In genomic region chr5:119318256-119318914, GRCh38 we compare ENCODE assay signal across 10 cellular contexts. TPM values are rescaled to one million over a fixed set of nuclear protein-coding genes. Genes with fewer than 3 reads are reported as not detected.
A peak's percentile ranks its signal among the peaks of the same experiment; 100 is the strongest.
DNase-seq lines count a peak whose midpoint lies in the region; ATAC-seq and FAIRE-seq lines count a peak whose summit lies in the region.
"Had no signal": no experiment of that assay in that cellular context is flagged by ENCODE, and none has a peak within 500 bp of the region (broad histone marks: within the 10 kb centered on the region; RNA-seq: fewer than 3 reads in every experiment).

No MANE protein-coding gene starts in this region.

- H3K4me1 ChIP-seq in small intestine (ENCODE audit: control insufficient read depth in 2 of 2, insufficient read depth in 1 of 2, low read depth in 1 of 2, low read length in 1 of 2), result peaks cover 0 to 8% of the 10 kb centered on the region in 2 donors

- H3K27me3 ChIP-seq in small intestine (ENCODE audit: control insufficient read depth in 2 of 2, insufficient read depth in 2 of 2, low read length in 2 of 2), result no peaks in the 10 kb centered on the region
- H3K27me3 ChIP-seq: ovary had no signal

- no peaks in the 10 kb centered on the region for H3K36me3 ChIP-seq in small intestine (ENCODE audit: control insufficient read depth in 2 of 2, insufficient read depth in 2 of 2, low read length in 2 of 2)
- H3K36me3 ChIP-seq: ovary had no signal

- H3K9me3 ChIP-seq in small intestine (ENCODE audit: control insufficient read depth, low read depth), result no peaks in the 10 kb centered on the region
- H3K9me3 ChIP-seq: ovary had no signal

- FAIRE-seq in GM18507 (lab: Jason Lieb, UNC) (peak; percentile 80), RCC 7860 (lab: Jason Lieb, UNC) (no peak), small intestine (lab: Jason Lieb, UNC) (no peak), HTR-8/SVneo (lab: Jason Lieb, UNC) (no peak)

- DNase-seq in GM18507 (ENCODE audit: extremely low spot score, insufficient read length, low read depth), result no peak
- peak; percentile 43 for DNase-seq in RCC 7860 (ENCODE audit: low spot score)
- peak; percentile 20 for DNase-seq in islet precursor cell
- no peak for DNase-seq in NCI-H345 (lab: John Stamatoyannopoulos, UW)
- no peak for DNase-seq in OCI-M1 (lab: John Stamatoyannopoulos, UW)
- DNase-seq in small intestine, result no peak
- no peak for DNase-seq in HTR-8/SVneo (ENCODE audit: insufficient read length, low spot score)
- DNase-seq: NCI-H1694, ovary had no signal

- ATAC-seq in GM21529 (IDR thresholded peaks at IDR 0.05; ENCODE audit: unreplicated experiment), result peak; percentile 41

- H3K4me3 ChIP-seq in small intestine (ENCODE audit: low read depth in 1 of 2, low read length in 2 of 2), result no peak overlapping the region
- H3K4me3 ChIP-seq: ovary had no signal

- WGBS in small intestine, 3 donors, result 75 to 85% (median 77%) methylated on average over 7 of the region's 7 CpGs

- H3K27ac ChIP-seq in small intestine (ENCODE audit: low read depth in 1 of 2, low read length in 1 of 2), result no peak overlapping the region
- H3K27ac ChIP-seq: ovary had no signal

RNA-seq across cellular contexts. Expression of gene TNFAIP8, which starts 37.4 kb away (rescaled TPM):
- 10 to 100 TPM in 2 of 3 donors, 1 to 10 TPM in 1; 8.5 to 11.6 (median 10.3) TPM for polyA plus RNA-seq in small intestine

Comparison
In these comparisons a context has a peak if more than half of its experiments do, and no peak if none do; other contexts are left out.
1. DNase-seq: peak in RCC 7860 (single experiment) and islet precursor cell (single experiment); none in GM18507 (single experiment), NCI-H345 (single experiment), OCI-M1 (single experiment), small intestine (single experiment) and HTR-8/SVneo (single experiment).